Comparison of ENCODE assay signal across 31 cellular contexts in genomic region chr12:41459815-41460214, GRCh38.
"Had no signal": no experiment of that assay in that cellular context is flagged by ENCODE, and none has a peak within 500 bp of the region (broad histone marks: within the 10 kb centered on the region; RNA-seq: fewer than 3 reads in every experiment).

No MANE protein-coding gene starts in this region.

- DNase-seq: activated B cell treated with CpG ODN at 0.5 μM for 24 hours; activated CD4-positive, alpha-beta T cell treated with anti-CD3 and anti-CD28 coated beads for 48 hours; activated CD4-positive, alpha-beta T cell treated with anti-CD3 and anti-CD28 coated beads, Interleukin-2, amount 50 U/mL, for 1 hour; activated CD4-positive, alpha-beta T cell treated with anti-CD3 and anti-CD28 coated beads, Interleukin-2, amount 50 U/mL, for 48 hours; activated CD8-positive, alpha-beta memory T cell treated with anti-CD3 and anti-CD28 coated beads for 24 hours; activated CD8-positive, alpha-beta T cell treated with anti-CD3 and anti-CD28 coated beads for 36 hours; activated effector memory CD4-positive, alpha-beta T cell treated with Interleukin-2 at 50 U/mL for 16 hours; activated naive CD4-positive, alpha-beta T cell treated with anti-CD3 and anti-CD28 coated beads for 36 hours; activated naive CD8-positive, alpha-beta T cell treated with anti-CD3 and anti-CD28 coated beads for 36 hours; activated naive CD8-positive, alpha-beta T cell treated with anti-CD3 and anti-CD28 coated beads, Interleukin-2, amount 50 U/mL, for 24 hours; activated T-cell treated with anti-CD3 and anti-CD28 coated beads, Interleukin-2, amount 50 U/mL, for 4 hours; adrenal gland; amygdala; cortex of kidney; dermis blood vessel endothelial cell; effector CD4-positive, alpha-beta T cell; effector memory CD8-positive, alpha-beta T cell; erythroblast; foreskin keratinocyte; gastrocnemius medialis; heart right ventricle; T-helper 1 cell; T-helper 17 cell; T1000; WERI-Rb-1 had no signal

- H3K27ac ChIP-seq: adrenal gland, ascending aorta, breast epithelium, cardiac muscle cell, esophagus muscularis mucosa, foreskin keratinocyte, gastrocnemius medialis, heart right ventricle, WERI-Rb-1 had no signal

- ATAC-seq: activated CD4-positive, CD25-positive, alpha-beta regulatory T cell treated with anti-CD3 and anti-CD28 coated beads, Interleukin-2, amount 50 U/mL, for 24 hours; activated CD8-positive, alpha-beta T cell treated with anti-CD3 and anti-CD28 coated beads for 36 hours; activated naive CD8-positive, alpha-beta T cell treated with anti-CD3 and anti-CD28 coated beads, Interleukin-2, amount 50 U/mL, for 24 hours; activated T-cell treated with anti-CD3 and anti-CD28 coated beads, Interleukin-2, amount 50 U/mL, for 4 hours; activated T-helper 17 cell treated with anti-CD3 and anti-CD28 coated beads, Interleukin-2, amount 50 U/mL, for 72 hours; effector memory CD8-positive, alpha-beta T cell; foreskin keratinocyte; gastrocnemius medialis; heart right ventricle; T-helper 17 cell had no signal
